In genomic region chr3:69562001-69562400, GRCh38 we compare ENCODE assay signal across 23 cellular contexts.
"Had no signal": no experiment of that assay in that cellular context is flagged by ENCODE, and none has a peak within 500 bp of the region (broad histone marks: within the 10 kb centered on the region; RNA-seq: fewer than 3 reads in every experiment).

No MANE protein-coding gene starts in this region.

- H3K9me3 ChIP-seq: adrenal gland, ascending aorta, neutrophil, stomach, tibial artery had no signal

- H3K4me1 ChIP-seq: ascending aorta, stomach had no signal

- H3K4me3 ChIP-seq: adrenal gland, ascending aorta, coronary artery, dorsolateral prefrontal cortex, hepatocyte, SK-N-MC, smooth muscle cell, stomach, tibial artery had no signal

- DNase-seq: activated CD4-positive, alpha-beta T cell treated with anti-CD3 and anti-CD28 coated beads for 48 hours; activated CD4-positive, alpha-beta T cell treated with anti-CD3 and anti-CD28 coated beads, Interleukin-2, amount 50 U/mL, for 48 hours; activated CD8-positive, alpha-beta memory T cell treated with anti-CD3 and anti-CD28 coated beads for 24 hours; activated effector memory CD4-positive, alpha-beta T cell treated with Interleukin-2 at 50 U/mL for 16 hours; activated naive CD4-positive, alpha-beta T cell treated with anti-CD3 and anti-CD28 coated beads for 36 hours; activated naive CD8-positive, alpha-beta T cell treated with anti-CD3 and anti-CD28 coated beads for 36 hours; adrenal gland; cerebellar nuclear complex; dorsolateral prefrontal cortex; effector memory CD4-positive, alpha-beta T cell; foreskin fibroblast; islet precursor cell; stimulated activated CD4-positive, alpha-beta T cell treated with anti-CD3 and anti-CD28 coated beads, Interleukin-2, amount 100 ng/mL, for 24 hours; stimulated activated naive B cell treated with anti-CD40 and anti-IgM and Interleukin-4, amounts not matched to agents 10 μg/mL and 1 μg/mL and 100 μg/mL, for 72 hours; stomach; tibial artery had no signal

- ATAC-seq: sciatic nerve; stimulated activated naive B cell treated with anti-CD40 and anti-IgM and Interleukin-4, amounts not matched to agents 10 μg/mL and 1 μg/mL and 100 μg/mL, for 72 hours had no signal

- H3K27me3 ChIP-seq: adrenal gland, ascending aorta, dorsolateral prefrontal cortex, neutrophil, stomach, tibial artery had no signal

- H3K27ac ChIP-seq: adrenal gland, ascending aorta, coronary artery, dorsolateral prefrontal cortex, hepatocyte, neutrophil, SK-N-MC, stomach, tibial artery had no signal

- H3K36me3 ChIP-seq: adrenal gland, ascending aorta, neutrophil, stomach, tibial artery had no signal
